ENCODE assay signal across 15 cellular contexts in the genomic region with DNA sequence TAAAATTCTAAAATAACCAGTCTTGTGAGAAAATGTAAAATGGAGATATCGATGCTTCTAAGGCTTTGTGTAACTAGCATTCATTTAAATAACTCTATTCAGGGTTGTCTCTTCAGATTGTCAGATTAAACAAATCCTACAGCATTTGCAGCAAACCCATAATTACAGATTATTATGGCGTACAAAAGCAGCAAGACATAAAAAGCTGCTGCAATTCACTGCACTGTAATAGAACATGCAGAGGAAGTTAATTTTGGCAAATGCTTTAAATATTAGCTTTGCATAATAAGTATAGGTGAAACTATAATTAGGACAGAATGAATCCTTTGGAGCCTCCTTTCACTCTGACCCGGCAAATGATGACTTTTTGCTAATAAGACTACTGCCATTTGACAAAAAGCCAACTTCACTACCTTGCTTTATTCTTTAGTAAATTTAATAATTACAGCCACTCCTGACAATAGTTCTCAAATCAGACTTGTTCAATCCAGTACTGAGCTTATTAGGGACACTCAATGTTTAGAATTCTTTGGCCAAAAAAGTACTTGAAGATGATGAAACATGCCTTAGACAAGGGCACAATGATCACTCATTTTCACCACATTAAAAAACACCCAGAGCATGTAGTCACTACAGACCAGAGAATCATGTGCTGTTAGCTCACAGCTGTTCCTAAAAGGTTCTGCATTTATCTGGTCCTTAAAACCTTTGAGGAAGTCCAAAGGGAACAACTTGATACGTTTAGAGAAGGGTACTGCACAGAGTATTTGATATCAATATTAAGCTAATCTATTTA.
DNase-seq lines count a peak whose midpoint lies in the region; TF ChIP-seq lines count a peak whose summit lies in the region.
"Had no signal": no experiment of that assay in that cellular context is flagged by ENCODE, and none has a peak within 500 bp of the region (broad histone marks: within the 10 kb centered on the region; RNA-seq: fewer than 3 reads in every experiment).

No MANE protein-coding gene starts in this region.

- H3K36me3 Mint-ChIP-seq in activated naive CD4-positive, alpha-beta T cell treated with anti-CD3 and anti-CD28 coated beads, Interleukin-2, amount 10 ng/mL, durations not matched to agents 7 days and 5 days = peaks cover 24% of the 10 kb centered on the region

- no peaks in the 10 kb centered on the region for H3K9me3 ChIP-seq in SK-N-SH
- H3K9me3 ChIP-seq: tibial nerve had no signal

- H3K9me2 ChIP-seq in SK-N-SH = no peaks in the 10 kb centered on the region

- no peak overlapping the region for H3K4me3 Mint-ChIP-seq in activated naive CD4-positive, alpha-beta T cell treated with anti-CD3 and anti-CD28 coated beads, Interleukin-2, amount 10 ng/mL, durations not matched to agents 7 days and 5 days

- no peaks in the 10 kb centered on the region for H4K20me1 ChIP-seq in SK-N-SH (ENCODE audit: insufficient read depth)

- no peak overlapping the region for H3K9ac ChIP-seq in SK-N-SH

- WGBS in SK-N-SH (ENCODE audit: low lambda C conversion rate) = 88% methylated on average over 4 of the region's 4 CpGs

- H3K4me1 ChIP-seq in SK-N-SH (ENCODE audit: control insufficient read depth in 1 of 2, insufficient read depth in 2 of 2, low read depth in 1 of 2, low read length in 1 of 2) = no peaks in the 10 kb centered on the region; a peak in 1 of 4 replicates
- H3K4me1 ChIP-seq: tibial nerve had no signal

- TF ChIP-seq CTCF in choroid plexus epithelial cell (conservative IDR thresholded peaks at IDR 0.05; ENCODE audit: low read depth, low read length) (no peak), SK-N-SH (IDR thresholded peaks at IDR 0.05) (no peak)

- no peak overlapping the region for H3K4me3 ChIP-seq in choroid plexus epithelial cell (ENCODE audit: low read depth, low read length)
- no peak overlapping the region for H3K4me3 ChIP-seq in SK-N-SH (ENCODE audit: low read depth in 2 of 2, low read length in 1 of 2)
- H3K4me3 ChIP-seq: cardiac muscle cell, PC-9, tibial nerve had no signal

- H3K79me2 ChIP-seq in SK-N-SH (ENCODE audit: insufficient read depth) = no peaks in the 10 kb centered on the region

- DNase-seq in NCI-H2107 treated with DMSO at 0.1 percent for 48 hours (lab: John Stamatoyannopoulos, UW; ENCODE audit: unreplicated experiment) (peak; percentile 50), NCI-H2107 (lab: John Stamatoyannopoulos, UW) (no peak), NCI-H1930 (lab: John Stamatoyannopoulos, UW) (peak; percentile 87 to 90), choroid plexus epithelial cell (ENCODE audit: low read depth) (peak; percentile 52), superior temporal gyrus (ENCODE audit: extremely low spot score) (peak; percentile 21), SK-N-SH (no peak), NK-92 (lab: John Stamatoyannopoulos, UW; ENCODE audit: unreplicated experiment) (no peak)
- DNase-seq in activated naive CD4-positive, alpha-beta T cell treated with anti-CD3 and anti-CD28 coated beads, Interleukin-2, amount 10 ng/mL, durations not matched to agents 7 days and 5 days = no peak
- DNase-seq: activated CD4-positive, alpha-beta T cell treated with anti-CD3 and anti-CD28 coated beads, Interleukin-2, amount 50 U/mL, for 48 hours; activated effector memory CD4-positive, alpha-beta T cell treated with Interleukin-2 at 50 U/mL for 16 hours; GOT3; NCI-H187; PC-9 had no signal

- H3K4me2 ChIP-seq in SK-N-SH = no peak overlapping the region
- H3K4me2 ChIP-seq: PC-9 had no signal

- H3K9me3 Mint-ChIP-seq in activated naive CD4-positive, alpha-beta T cell treated with anti-CD3 and anti-CD28 coated beads, Interleukin-2, amount 10 ng/mL, durations not matched to agents 7 days and 5 days = peaks cover 3% of the 10 kb centered on the region

- H3K27ac Mint-ChIP-seq in activated naive CD4-positive, alpha-beta T cell treated with anti-CD3 and anti-CD28 coated beads, Interleukin-2, amount 10 ng/mL, durations not matched to agents 7 days and 5 days = no peak overlapping the region

- no peak for TF ChIP-seq RAD21 in SK-N-SH (IDR thresholded peaks at IDR 0.05; ENCODE audit: low read length)

- H2AFZ ChIP-seq in SK-N-SH (ENCODE audit: low read depth) = no peak overlapping the region
- H2AFZ ChIP-seq: PC-9 had no signal

- H3F3A ChIP-seq in SK-N-SH (replicated peaks; ENCODE audit: insufficient read depth) = no peaks in the 10 kb centered on the region

- peaks cover 11 to 22% of the 10 kb centered on the region in 2 experiments for H3K36me3 ChIP-seq in SK-N-SH (replicated peaks in 1 of 2; ENCODE audit: control insufficient read depth in 1 of 2, insufficient read depth in 2 of 2, low read length in 1 of 2)

- CTCF ChIA-PET in SK-N-SH (lab: Yijun Ruan, JAX) = interaction anchor here (1.0 kb wide), 1 partner anchor 24 kb away, joined by 3 read pairs; no protein-coding TSS in a partner anchor
- CTCF ChIA-PET in activated naive CD4-positive, alpha-beta T cell treated with anti-CD3 and anti-CD28 coated beads, Interleukin-2, amount 10 ng/mL, durations not matched to agents 7 days and 5 days (lab: Charles Lee) = no interaction called here

- H3K4me1 Mint-ChIP-seq in activated naive CD4-positive, alpha-beta T cell treated with anti-CD3 and anti-CD28 coated beads, Interleukin-2, amount 10 ng/mL, durations not matched to agents 7 days and 5 days = no peaks in the 10 kb centered on the region

- no peaks in the 10 kb centered on the region for H3K27me3 ChIP-seq in SK-N-SH (ENCODE audit: insufficient read depth)
- H3K27me3 ChIP-seq: cardiac muscle cell, tibial nerve had no signal

- no peaks in the 10 kb centered on the region for H3K27me3 Mint-ChIP-seq in activated naive CD4-positive, alpha-beta T cell treated with anti-CD3 and anti-CD28 coated beads, Interleukin-2, amount 10 ng/mL, durations not matched to agents 7 days and 5 days

- TF ChIP-seq EP300 in SK-N-SH (IDR thresholded peaks at IDR 0.05; ENCODE audit: borderline replicate concordance in 1 of 2, low read depth in 1 of 2, low read length in 1 of 2) = no peak

- POLR2A ChIA-PET in SK-N-SH (lab: Yijun Ruan, JAX) = no interaction called here

- H3K27ac ChIP-seq in SK-N-SH (ENCODE audit: low read depth in 2 of 2, low read length in 1 of 2) = no peak overlapping the region
- H3K27ac ChIP-seq: cardiac muscle cell, PC-9, tibial nerve had no signal

TF ChIP-seq in SK-N-SH, 30 proteins besides CTCF, POLR2A, EP300 and RAD21:
- TF ChIP-seq, protein P1, sequence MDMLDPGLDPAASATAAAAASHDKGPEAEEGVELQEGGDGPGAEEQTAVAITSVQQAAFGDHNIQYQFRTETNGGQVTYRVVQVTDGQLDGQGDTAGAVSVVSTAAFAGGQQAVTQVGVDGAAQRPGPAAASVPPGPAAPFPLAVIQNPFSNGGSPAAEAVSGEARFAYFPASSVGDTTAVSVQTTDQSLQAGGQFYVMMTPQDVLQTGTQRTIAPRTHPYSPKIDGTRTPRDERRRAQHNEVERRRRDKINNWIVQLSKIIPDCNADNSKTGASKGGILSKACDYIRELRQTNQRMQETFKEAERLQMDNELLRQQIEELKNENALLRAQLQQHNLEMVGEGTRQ (IDR thresholded peaks at IDR 0.05; ENCODE audit: borderline replicate concordance, low read depth, low read length) = no peak
- TF ChIP-seq RCOR1 (IDR thresholded peaks at IDR 0.05; ENCODE audit: low read length) = no peak
- no peak for TF ChIP-seq ELF1 (IDR thresholded peaks at IDR 0.05)
- no peak for TF ChIP-seq JUND (IDR thresholded peaks at IDR 0.05)
- TF ChIP-seq, protein P2, sequence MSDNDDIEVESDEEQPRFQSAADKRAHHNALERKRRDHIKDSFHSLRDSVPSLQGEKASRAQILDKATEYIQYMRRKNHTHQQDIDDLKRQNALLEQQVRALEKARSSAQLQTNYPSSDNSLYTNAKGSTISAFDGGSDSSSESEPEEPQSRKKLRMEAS (IDR thresholded peaks at IDR 0.05; ENCODE audit: low read depth) = no peak
- TF ChIP-seq GABPA (IDR thresholded peaks at IDR 0.05; ENCODE audit: low read depth) = no peak
- TF ChIP-seq MEF2A (IDR thresholded peaks at IDR 0.05; ENCODE audit: borderline replicate concordance, low read depth) = no peak
- TF ChIP-seq, protein P3, sequence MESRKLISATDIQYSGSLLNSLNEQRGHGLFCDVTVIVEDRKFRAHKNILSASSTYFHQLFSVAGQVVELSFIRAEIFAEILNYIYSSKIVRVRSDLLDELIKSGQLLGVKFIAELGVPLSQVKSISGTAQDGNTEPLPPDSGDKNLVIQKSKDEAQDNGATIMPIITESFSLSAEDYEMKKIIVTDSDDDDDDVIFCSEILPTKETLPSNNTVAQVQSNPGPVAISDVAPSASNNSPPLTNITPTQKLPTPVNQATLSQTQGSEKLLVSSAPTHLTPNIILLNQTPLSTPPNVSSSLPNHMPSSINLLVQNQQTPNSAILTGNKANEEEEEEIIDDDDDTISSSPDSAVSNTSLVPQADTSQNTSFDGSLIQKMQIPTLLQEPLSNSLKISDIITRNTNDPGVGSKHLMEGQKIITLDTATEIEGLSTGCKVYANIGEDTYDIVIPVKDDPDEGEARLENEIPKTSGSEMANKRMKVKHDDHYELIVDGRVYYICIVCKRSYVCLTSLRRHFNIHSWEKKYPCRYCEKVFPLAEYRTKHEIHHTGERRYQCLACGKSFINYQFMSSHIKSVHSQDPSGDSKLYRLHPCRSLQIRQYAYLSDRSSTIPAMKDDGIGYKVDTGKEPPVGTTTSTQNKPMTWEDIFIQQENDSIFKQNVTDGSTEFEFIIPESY (IDR thresholded peaks at IDR 0.05; ENCODE audit: borderline replicate concordance, low read depth) = no peak
- no peak for TF ChIP-seq RXRA (IDR thresholded peaks at IDR 0.05; ENCODE audit: borderline replicate concordance, low read depth)
- no peak for TF ChIP-seq FOXJ3 (CRISPR knock-in tag; IDR thresholded peaks at IDR 0.05)
- no peak for TF ChIP-seq SIN3A (IDR thresholded peaks at IDR 0.05; ENCODE audit: borderline replicate concordance, low read depth, low read length)
- TF ChIP-seq, protein P4, sequence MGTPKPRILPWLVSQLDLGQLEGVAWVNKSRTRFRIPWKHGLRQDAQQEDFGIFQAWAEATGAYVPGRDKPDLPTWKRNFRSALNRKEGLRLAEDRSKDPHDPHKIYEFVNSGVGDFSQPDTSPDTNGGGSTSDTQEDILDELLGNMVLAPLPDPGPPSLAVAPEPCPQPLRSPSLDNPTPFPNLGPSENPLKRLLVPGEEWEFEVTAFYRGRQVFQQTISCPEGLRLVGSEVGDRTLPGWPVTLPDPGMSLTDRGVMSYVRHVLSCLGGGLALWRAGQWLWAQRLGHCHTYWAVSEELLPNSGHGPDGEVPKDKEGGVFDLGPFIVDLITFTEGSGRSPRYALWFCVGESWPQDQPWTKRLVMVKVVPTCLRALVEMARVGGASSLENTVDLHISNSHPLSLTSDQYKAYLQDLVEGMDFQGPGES (IDR thresholded peaks at IDR 0.05; ENCODE audit: low read depth, low read length) = no peak
- no peak for TF ChIP-seq NFIC (IDR thresholded peaks at IDR 0.05; ENCODE audit: borderline replicate concordance)

Comparison
In these comparisons a context has a peak if more than half of its experiments do, and no peak if none do; other contexts are left out.
1. DNase-seq: peak in NCI-H2107 treated with DMSO at 0.1 percent for 48 hours (single experiment), NCI-H1930 (2 of 2), choroid plexus epithelial cell (single experiment) and superior temporal gyrus (single experiment); none in NCI-H2107 (single experiment), SK-N-SH (single experiment), activated naive CD4-positive, alpha-beta T cell treated with anti-CD3 and anti-CD28 coated beads, Interleukin-2, amount 10 ng/mL, durations not matched to agents 7 days and 5 days (single experiment) and NK-92 (single experiment).